1 cellular context compared by ENCODE assay signal in genomic region chr5:150122536-150123481, GRCh38.
A peak's percentile ranks its signal among the peaks of the same experiment; 100 is the strongest.
TF ChIP-seq lines count a peak whose summit lies in the region.

No MANE protein-coding gene starts in this region.

TF ChIP-seq in K562, 482 proteins besides CTCF, POLR2A, EP300 and RAD21:
- TF ChIP-seq TSC22D4 (tag; IDR thresholded peaks at IDR 0.05) (no peak), RAD51 (IDR thresholded peaks at IDR 0.05; ENCODE audit: borderline replicate concordance, low read depth) (no peak), KLF6 (CRISPR knock-in tag; IDR thresholded peaks at IDR 0.05; ENCODE audit: borderline replicate concordance) (no peak), ZNF263 (CRISPR knock-in tag; IDR thresholded peaks at IDR 0.05; ENCODE audit: borderline replicate concordance) (0 out of 2 replicates have a peak, but pooled peaks have one; percentile 25), CCAR2 (IDR thresholded peaks at IDR 0.05; ENCODE audit: low read depth, low read length) (no peak), SIN3A (IDR thresholded peaks at IDR 0.05; ENCODE audit: borderline replicate concordance in 2 of 2, control insufficient read depth in 1 of 2, low read depth in 2 of 2, low read length in 2 of 2) (no peak), ATF7 (IDR thresholded peaks at IDR 0.05) (no peak)
TF ChIP-seq in K562: peak in this region for 1.
